8 cellular contexts compared by ENCODE assay signal in the genomic region with DNA sequence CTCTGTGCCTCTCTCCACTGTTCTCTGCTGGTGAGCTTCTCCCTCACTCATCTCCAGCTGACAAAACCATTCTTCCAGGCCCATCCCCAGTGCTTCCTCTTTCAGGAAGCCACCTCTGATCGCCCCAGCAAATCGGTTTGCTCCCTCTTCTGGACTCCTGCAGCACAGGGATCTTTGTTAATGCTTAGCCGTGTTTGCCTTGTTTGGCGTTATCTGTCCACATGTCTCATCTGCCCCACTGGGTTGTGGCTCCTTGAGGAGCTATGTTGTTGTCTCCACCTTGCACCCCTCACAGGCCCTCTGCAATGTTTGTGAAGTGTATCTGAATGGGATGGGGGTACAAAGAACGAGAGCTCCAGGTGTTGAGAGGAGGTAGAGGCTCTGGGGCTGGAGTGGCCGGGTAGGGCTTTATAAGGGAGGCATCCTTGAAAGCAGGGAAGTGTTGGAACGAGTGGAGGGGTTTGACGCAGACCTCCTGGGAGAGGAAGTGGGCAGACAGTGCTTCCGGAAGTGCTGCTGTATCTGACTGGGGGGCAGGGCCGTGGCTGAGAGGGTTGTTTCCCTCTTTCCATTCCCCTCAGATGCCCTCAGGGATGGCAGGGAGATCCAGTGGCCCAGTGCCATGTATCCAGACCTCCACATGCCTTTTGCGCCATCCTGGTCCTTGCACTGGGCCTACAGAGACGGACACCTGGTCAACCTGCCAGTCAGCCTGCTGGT. TPM values are rescaled to one million over a fixed set of nuclear protein-coding genes. Genes with fewer than 3 reads are reported as not detected.
A peak's percentile ranks its signal among the peaks of the same experiment; 100 is the strongest.
DNase-seq lines count a peak whose midpoint lies in the region; ATAC-seq, FAIRE-seq and TF ChIP-seq lines count a peak whose summit lies in the region.

No MANE protein-coding gene starts in this region.

- peak overlapping the region; percentile 25 for H3K4me3 ChIP-seq in CD8-positive, alpha-beta memory T cell (ENCODE audit: low read length)
- no peak overlapping the region for H3K4me3 ChIP-seq in GM12878
- no peak overlapping the region for H3K4me3 ChIP-seq in upper lobe of right lung
- no peak overlapping the region for H3K4me3 ChIP-seq in HAP-1

- H3K4me2 ChIP-seq in GM12878 (ENCODE audit: control insufficient read depth, insufficient read depth): peak overlapping the region; percentile 57

- in situ Hi-C loops in SK-MEL-5 (cut with HindIII; ENCODE audit: low pct_unique_long_range_greater_than_20kb, low sequenced_read_pairs): no loop called here
- in situ Hi-C loops in GM12878 (cut with MboI): no loop called here
- in situ Hi-C loops in HAP-1 (cut with MboI; ENCODE audit: low sequenced_read_pairs): no loop called here

- peaks cover 0 to 30% (median 7%) of the 10 kb centered on the region in 3 donors for H3K36me3 Mint-ChIP-seq in CD8-positive, alpha-beta memory T cell
- H3K36me3 Mint-ChIP-seq in naive thymus-derived CD8-positive, alpha-beta T cell: peaks cover 0 to 20% (median 10%) of the 10 kb centered on the region in 3 donors

- H3K9ac ChIP-seq in GM12878 (ENCODE audit: control insufficient read depth, insufficient read depth, low read length): peak overlapping the region; percentile 34; the same call in 1 of the 2 replicates

- H2AFZ ChIP-seq in GM12878 (ENCODE audit: control insufficient read depth, low read depth, low read length): peak overlapping the region; percentile 86

- CTCF ChIA-PET in CD8-positive, alpha-beta memory T cell (lab: Charles Lee): interaction anchor here (0.6 to 1.5 kb wide), 4 partner anchors 12 to 33 kb away, joined by 3 to 6 read pairs (median 3); partner anchors contain the start of gene TMEM94
- CTCF ChIA-PET in GM12878 (lab: Yijun Ruan, JAX): interaction anchor here (1.1 to 2.2 kb wide), 5 partner anchors 11 to 75 kb away, joined by 3 to 6 read pairs (median 4); no protein-coding TSS in a partner anchor

- peak; percentile 64 for FAIRE-seq in GM12878 (lab: Jason Lieb, UNC)

- RAD21 ChIA-PET in GM12878 (lab: Charles Lee; ENCODE audit: unreplicated experiment): interaction anchor here (0.6 to 1.2 kb wide), 3 partner anchors 33 to 60 kb away, joined by 3 to 5 read pairs (median 3); no protein-coding TSS in a partner anchor

- peak overlapping the region; percentile 91 to 100 (median 96) for H3K27ac Mint-ChIP-seq in CD8-positive, alpha-beta memory T cell
- peak overlapping the region; percentile 97 to 99 (median 98) for H3K27ac Mint-ChIP-seq in naive thymus-derived CD8-positive, alpha-beta T cell

- intact Hi-C loops in GM12878 (cut with micrococcal nuclease; ENCODE audit: unreplicated experiment): loop anchor here (2.0 kb wide), 1 partner anchor 61 kb away; no protein-coding TSS in a partner anchor
- intact Hi-C loops in upper lobe of right lung (cut with DNase I): no loop called here

- DNase-seq in CD8-positive, alpha-beta memory T cell: peak; percentile 33 to 68 (median 54)
- peak; percentile 31 for DNase-seq in SK-MEL-5 (ENCODE audit: low read depth, low spot score)
- no peak for DNase-seq in GM12878 (ENCODE audit: low read depth, low spot score)
- peak; percentile 27 to 75 (median 57) for DNase-seq in naive thymus-derived CD8-positive, alpha-beta T cell
- DNase-seq in upper lobe of right lung: peak; percentile 69
- no peak for DNase-seq in HAP-1 (ENCODE audit: low spot score in 2 of 2)

- peak overlapping the region; percentile 60 to 90 (median 80) for H3K4me3 Mint-ChIP-seq in CD8-positive, alpha-beta memory T cell
- H3K4me3 Mint-ChIP-seq in naive thymus-derived CD8-positive, alpha-beta T cell: peak overlapping the region; percentile 68 to 93 (median 81)

- TF ChIP-seq EP300 in GM12878 (IDR thresholded peaks at IDR 0.05; ENCODE audit: borderline replicate concordance in 1 of 2, control insufficient read depth in 1 of 2, low read depth in 2 of 2, low read length in 2 of 2): no peak

- SMC1A ChIA-PET in GM12878 (lab: Charles Lee; ENCODE audit: uncharacterized antibody, unreplicated experiment): interaction anchor here (0.7 to 1.7 kb wide), 3 partner anchors 32 to 60 kb away, joined by 3 to 8 read pairs (median 3); no protein-coding TSS in a partner anchor

- no peaks in the 10 kb centered on the region for H3K27me3 ChIP-seq in CD8-positive, alpha-beta memory T cell (ENCODE audit: insufficient read depth, low read length, poor library complexity, severe bottlenecking)
- H3K27me3 ChIP-seq in GM12878 (replicated peaks in 1 of 2; ENCODE audit: control insufficient read depth in 2 of 2, insufficient read depth in 2 of 2, low read length in 1 of 2) (no peaks in the 10 kb centered on the region), upper lobe of right lung (no peaks in the 10 kb centered on the region), HAP-1 (ENCODE audit: low read depth) (no peaks in the 10 kb centered on the region)

- no peaks in the 10 kb centered on the region for H3K79me2 ChIP-seq in GM12878 (ENCODE audit: control insufficient read depth, insufficient read depth, low read length)

- no peaks in the 10 kb centered on the region for H3K36me3 ChIP-seq in CD8-positive, alpha-beta memory T cell (ENCODE audit: insufficient read depth, low read length)
- peaks cover 0 to 3% of the 10 kb centered on the region in 2 experiments; a peak in 2 of 4 replicates for H3K36me3 ChIP-seq in GM12878 (ENCODE audit: control insufficient read depth in 2 of 2, insufficient read depth in 2 of 2, low read length in 1 of 2)
- H3K36me3 ChIP-seq in upper lobe of right lung: peaks cover 15% of the 10 kb centered on the region
- peaks cover 3% of the 10 kb centered on the region; the same call in 1 of the 2 replicates for H3K36me3 ChIP-seq in HAP-1 (replicated peaks)

- no peaks in the 10 kb centered on the region for H4K20me1 ChIP-seq in GM12878 (ENCODE audit: control insufficient read depth, insufficient read depth)

- WGBS in GM12878 (ENCODE audit: insufficient coverage, insufficient replicate concordance, low lambda C conversion rate, missing lambda C conversion rate): 33% methylated on average over 12 of the region's 12 CpGs

- TF ChIP-seq RAD21 in GM12878 (IDR thresholded peaks at IDR 0.05; ENCODE audit: insufficient read depth, low read depth, low read length): 0 out of 2 replicates have a peak, but pooled peaks have one; percentile 8

- no peaks in the 10 kb centered on the region for H3K9me3 ChIP-seq in CD8-positive, alpha-beta memory T cell (ENCODE audit: low read length)
- H3K9me3 ChIP-seq in GM12878 (replicated peaks; ENCODE audit: control insufficient read depth, insufficient read depth, low read length) (no peaks in the 10 kb centered on the region), upper lobe of right lung (no peaks in the 10 kb centered on the region), HAP-1 (no peaks in the 10 kb centered on the region)

- POLR2A ChIA-PET in CD8-positive, alpha-beta memory T cell (lab: Charles Lee): interaction anchor here (0.6 to 1.8 kb wide), 2 partner anchors 29 to 31 kb away, joined by 3 to 8 read pairs; partner anchors contain the start of genes TMEM94 and TSEN54
- POLR2A ChIA-PET in GM12878 (lab: Charles Lee): no interaction called here
- POLR2A ChIA-PET in naive thymus-derived CD8-positive, alpha-beta T cell (lab: Charles Lee): interaction anchor here (0.5 to 2.7 kb wide), 16 partner anchors 9 to 309 kb away, joined by 3 to 29 read pairs (median 4); partner anchors contain the start of genes CASKIN2, GRB2, RECQL5 and SLC25A19

- no peaks in the 10 kb centered on the region for H3K27me3 Mint-ChIP-seq in CD8-positive, alpha-beta memory T cell
- H3K27me3 Mint-ChIP-seq in naive thymus-derived CD8-positive, alpha-beta T cell: no peaks in the 10 kb centered on the region

- H3K9me3 Mint-ChIP-seq in CD8-positive, alpha-beta memory T cell: no peaks in the 10 kb centered on the region
- H3K9me3 Mint-ChIP-seq in naive thymus-derived CD8-positive, alpha-beta T cell: no peaks in the 10 kb centered on the region

- TF ChIP-seq CTCF in GM12878 (IDR thresholded peaks at IDR 0.05 in 2 of 3, conservative IDR thresholded peaks at IDR 0.05 in 1 of 3; ENCODE audit: control insufficient read depth in 2 of 3, extremely low read depth in 1 of 3, insufficient read depth in 1 of 3, low read depth in 3 of 3, low read length in 3 of 3) (peak in 2 of 3 experiments; percentile 9 to 22; a peak in 2 of 6 replicates), upper lobe of right lung (IDR thresholded peaks at IDR 0.05) (peak; percentile 15)

- H3K4me1 Mint-ChIP-seq in CD8-positive, alpha-beta memory T cell: peaks cover 26 to 40% (median 30%) of the 10 kb centered on the region in 3 donors
- H3K4me1 Mint-ChIP-seq in naive thymus-derived CD8-positive, alpha-beta T cell: peaks cover 20 to 42% (median 34%) of the 10 kb centered on the region in 4 donors

- ATAC-seq in GM12878 (peak; percentile 81), upper lobe of right lung (peak; percentile 53), HG03432 (IDR thresholded peaks at IDR 0.05; ENCODE audit: unreplicated experiment) (no peak), GM21723 (IDR thresholded peaks at IDR 0.05; ENCODE audit: unreplicated experiment) (no peak)
- ATAC-seq in naive thymus-derived CD8-positive, alpha-beta T cell: peak; percentile 95 to 96

- BruUV-seq in GM12878 (replicated peaks; lab: Mats Ljungman, UMichigan): no TSS peak

- peak; percentile 58; the same call in 1 of the 2 replicates for TF ChIP-seq POLR2A in GM12878 (IDR thresholded peaks at IDR 0.05; ENCODE audit: low read depth, low read length)

- H3K27ac ChIP-seq in CD8-positive, alpha-beta memory T cell (ENCODE audit: low read depth, low read length): peak overlapping the region; percentile 12
- H3K27ac ChIP-seq in GM12878 (ENCODE audit: control insufficient read depth, insufficient read depth) (peak overlapping the region; percentile 68), upper lobe of right lung (peak overlapping the region; percentile 70)

- H3K4me1 ChIP-seq in CD8-positive, alpha-beta memory T cell (ENCODE audit: insufficient read depth, low read length): peaks cover 24% of the 10 kb centered on the region
- H3K4me1 ChIP-seq in GM12878 (ENCODE audit: control insufficient read depth, insufficient read depth, low read length): peaks cover 13% of the 10 kb centered on the region
- H3K4me1 ChIP-seq in upper lobe of right lung: peaks cover 28% of the 10 kb centered on the region
- H3K4me1 ChIP-seq in HAP-1: no peaks in the 10 kb centered on the region

RNA-seq across cellular contexts. Expression of gene CASKIN2, which starts 27.8 kb away (rescaled TPM):
- 10 to 100 TPM in 1 of 2 experiments, 1 to 10 TPM in 1; 6.9 to 11.1 TPM for total RNA-seq in CD8-positive, alpha-beta memory T cell
- polyA plus RNA-seq in CD8-positive, alpha-beta memory T cell: 0.15 TPM
- total RNA-seq in SK-MEL-5 (2014; rRNA removed; shearing (Covaris generic)): 3.5 and 5.8 TPM in 2 replicates
- 16.0 and 17.5 TPM in 2 replicates for polyA plus RNA-seq in SK-MEL-5 (2015; cell fraction: cytosol; rRNA removed)
- 12.9 and 23.0 TPM in 2 replicates for polyA plus RNA-seq in SK-MEL-5 (2015; cell fraction: nucleus; rRNA removed)
- total RNA-seq in GM12878 (2013; cell fraction: nucleolus; rRNA removed): 0.65 and 2.0 TPM in 2 replicates
- total RNA-seq in GM12878 (2014; rRNA removed): 0.44 and 1.4 TPM in 2 replicates
- total RNA-seq in GM12878 (2014; rRNA removed; fragmentation: Illumina TruSeq; extraction: Trizol): 0.18 and 0.23 TPM in 2 replicates
- total RNA-seq in GM12878 (2021): 0.80 and 1.8 TPM in 2 replicates
- 0.39 TPM for polyA plus RNA-seq in GM12878 (2011; ENCODE audit: low read depth)
- polyA plus RNA-seq in GM12878 (2011; rRNA removed): 0.10 TPM in 1 of 2 replicates, not detected in the other
- 0.03 and 0.12 TPM in 2 replicates for polyA plus RNA-seq in GM12878 (2011; cell fraction: cytosol; rRNA removed)
- 0.59 and 0.84 TPM in 2 replicates for polyA plus RNA-seq in GM12878 (2011; cell fraction: nucleus; rRNA removed)
- polyA plus RNA-seq in GM12878 (2012): 0.31 and 0.46 TPM in 2 replicates
- polyA plus RNA-seq in GM12878 (2014; fragmentation: Illumina TruSeq; extraction: Trizol): 0.14 and 0.16 TPM in 2 replicates
- under 1 TPM in 1 of 2 experiments, not detected in 1; 0.02 TPM for polyA plus RNA-seq in GM12878 (2014; fragmentation: Nextera tagmentation; extraction: Ambion mirVana)
- polyA plus RNA-seq in GM12878 (2014; rRNA removed): 0.93 and 2.7 TPM in 2 replicates
- under 1 TPM; 0.44 to 0.56 TPM for polyA plus RNA-seq in GM12878 (2016; fragmentation: Nextera tagmentation; extraction: Ambion mirVana)
- not detected in 2 replicates for polyA minus RNA-seq in GM12878 (2011; rRNA and poly(A)+ RNA removed)
- not detected in 2 replicates for polyA minus RNA-seq in GM12878 (2011; cell fraction: cytosol; rRNA and poly(A)+ RNA removed)
- polyA minus RNA-seq in GM12878 (2011; cell fraction: nucleus; rRNA and poly(A)+ RNA removed): 0.12 and 0.57 TPM in 2 replicates
- under 1 TPM; 0.65 to 0.80 TPM for total RNA-seq in naive thymus-derived CD8-positive, alpha-beta T cell
- under 1 TPM; 0.05 to 0.62 (median 0.61) TPM for polyA plus RNA-seq in naive thymus-derived CD8-positive, alpha-beta T cell
- total RNA-seq in upper lobe of right lung: 101 TPM

RNA-seq across cellular contexts. Expression of gene TSEN54, which starts 28.8 kb away (rescaled TPM):
- total RNA-seq in CD8-positive, alpha-beta memory T cell: 10 to 100 TPM; 49.7 to 56.9 TPM
- 152 TPM for polyA plus RNA-seq in CD8-positive, alpha-beta memory T cell
- 25.8 and 26.2 TPM in 2 replicates for total RNA-seq in SK-MEL-5 (2014; rRNA removed; shearing (Covaris generic))
- 26.3 and 38.1 TPM in 2 replicates for polyA plus RNA-seq in SK-MEL-5 (2015; cell fraction: cytosol; rRNA removed)
- polyA plus RNA-seq in SK-MEL-5 (2015; cell fraction: nucleus; rRNA removed): 72.2 and 78.5 TPM in 2 replicates
- total RNA-seq in GM12878 (2013; cell fraction: nucleolus; rRNA removed): 16.4 and 19.8 TPM in 2 replicates
- total RNA-seq in GM12878 (2014; rRNA removed): 42.1 and 43.2 TPM in 2 replicates
- total RNA-seq in GM12878 (2014; rRNA removed; fragmentation: Illumina TruSeq; extraction: Trizol): 21.4 and 26.1 TPM in 2 replicates
- 37.3 and 41.2 TPM in 2 replicates for total RNA-seq in GM12878 (2021)
- 12.7 TPM for polyA plus RNA-seq in GM12878 (2011; ENCODE audit: low read depth)
- 25.4 and 45.7 TPM in 2 replicates for polyA plus RNA-seq in GM12878 (2011; rRNA removed)
- polyA plus RNA-seq in GM12878 (2011; cell fraction: cytosol; rRNA removed): 41.7 and 53.0 TPM in 2 replicates
- 54.8 and 62.1 TPM in 2 replicates for polyA plus RNA-seq in GM12878 (2011; cell fraction: nucleus; rRNA removed)
- 20.1 and 23.9 TPM in 2 replicates for polyA plus RNA-seq in GM12878 (2012)
- 22.9 and 29.5 TPM in 2 replicates for polyA plus RNA-seq in GM12878 (2014; fragmentation: Illumina TruSeq; extraction: Trizol)
- polyA plus RNA-seq in GM12878 (2014; fragmentation: Nextera tagmentation; extraction: Ambion mirVana): 10 to 100 TPM in 1 of 2 experiments, 1 to 10 TPM in 1; 7.1 to 23.1 TPM
- polyA plus RNA-seq in GM12878 (2014; rRNA removed): 42.4 and 52.2 TPM in 2 replicates
- 10 to 100 TPM; 41.1 to 48.0 TPM for polyA plus RNA-seq in GM12878 (2016; fragmentation: Nextera tagmentation; extraction: Ambion mirVana)
- 25.9 and 32.6 TPM in 2 replicates for polyA minus RNA-seq in GM12878 (2011; rRNA and poly(A)+ RNA removed)
- 6.8 and 18.3 TPM in 2 replicates for polyA minus RNA-seq in GM12878 (2011; cell fraction: cytosol; rRNA and poly(A)+ RNA removed)
- 7.5 and 13.1 TPM in 2 replicates for polyA minus RNA-seq in GM12878 (2011; cell fraction: nucleus; rRNA and poly(A)+ RNA removed)
- total RNA-seq in naive thymus-derived CD8-positive, alpha-beta T cell: 10 to 100 TPM; 53.1 to 54.4 TPM
- polyA plus RNA-seq in naive thymus-derived CD8-positive, alpha-beta T cell: 100 to 1,000 TPM in 2 of 3 donors, 10 to 100 TPM in 1; 98.2 to 121 (median 103) TPM
- 21.6 TPM for total RNA-seq in upper lobe of right lung

RNA-seq across cellular contexts. Expression of gene TMEM94, which starts 31.1 kb away (rescaled TPM):
- 10 to 100 TPM; 63.3 to 66.0 TPM for total RNA-seq in CD8-positive, alpha-beta memory T cell
- polyA plus RNA-seq in CD8-positive, alpha-beta memory T cell: 18.8 TPM
- total RNA-seq in SK-MEL-5 (2014; rRNA removed; shearing (Covaris generic)): 37.3 and 51.7 TPM in 2 replicates
- polyA plus RNA-seq in SK-MEL-5 (2015; cell fraction: cytosol; rRNA removed): 136 and 202 TPM in 2 replicates
- polyA plus RNA-seq in SK-MEL-5 (2015; cell fraction: nucleus; rRNA removed): 437 and 529 TPM in 2 replicates
- 124 and 144 TPM in 2 replicates for total RNA-seq in GM12878 (2013; cell fraction: nucleolus; rRNA removed)
- total RNA-seq in GM12878 (2014; rRNA removed) (23.9 and 31.4 TPM in 2 replicates), GM12878 (2014; rRNA removed; fragmentation: Illumina TruSeq; extraction: Trizol) (15.4 and 15.8 TPM in 2 replicates), GM12878 (2021) (59.0 and 70.7 TPM in 2 replicates), upper lobe of right lung (79.1 TPM)
- 23.7 TPM for polyA plus RNA-seq in GM12878 (2011; ENCODE audit: low read depth)
- polyA plus RNA-seq in GM12878 (2011; rRNA removed) (9.8 and 21.9 TPM in 2 replicates), GM12878 (2014; fragmentation: Illumina TruSeq; extraction: Trizol) (11.9 and 46.5 TPM in 2 replicates), GM12878 (2014; fragmentation: Nextera tagmentation; extraction: Ambion mirVana) (1 to 10 TPM in 1 of 2 experiments, under 1 TPM in 1; 0.31 to 2.3 TPM), GM12878 (2014; rRNA removed) (41.7 and 50.5 TPM in 2 replicates), GM12878 (2016; fragmentation: Nextera tagmentation; extraction: Ambion mirVana) (10 to 100 TPM; 21.2 to 26.9 TPM)
- 23.8 and 24.1 TPM in 2 replicates for polyA plus RNA-seq in GM12878 (2011; cell fraction: cytosol; rRNA removed)
- polyA plus RNA-seq in GM12878 (2011; cell fraction: nucleus; rRNA removed): 363 and 387 TPM in 2 replicates
- polyA plus RNA-seq in GM12878 (2012): 63.2 and 64.4 TPM in 2 replicates
- 21.6 and 44.4 TPM in 2 replicates for polyA minus RNA-seq in GM12878 (2011; rRNA and poly(A)+ RNA removed)
- 19.4 and 25.9 TPM in 2 replicates for polyA minus RNA-seq in GM12878 (2011; cell fraction: cytosol; rRNA and poly(A)+ RNA removed)
- polyA minus RNA-seq in GM12878 (2011; cell fraction: nucleus; rRNA and poly(A)+ RNA removed): 49.2 and 74.5 TPM in 2 replicates
- 100 to 1,000 TPM; 102 to 108 TPM for total RNA-seq in naive thymus-derived CD8-positive, alpha-beta T cell
- 10 to 100 TPM in 2 of 3 donors, 1 to 10 TPM in 1; 8.4 to 23.5 (median 11.5) TPM for polyA plus RNA-seq in naive thymus-derived CD8-positive, alpha-beta T cell

RNA-seq across cellular contexts. Expression of gene LLGL2, which starts 38.0 kb away (rescaled TPM):
- total RNA-seq in CD8-positive, alpha-beta memory T cell: 10 to 100 TPM; 17.1 to 17.8 TPM
- 39.5 TPM for polyA plus RNA-seq in CD8-positive, alpha-beta memory T cell
- total RNA-seq in SK-MEL-5 (2014; rRNA removed; shearing (Covaris generic)): 6.6 and 9.8 TPM in 2 replicates
- 9.6 and 11.1 TPM in 2 replicates for polyA plus RNA-seq in SK-MEL-5 (2015; cell fraction: cytosol; rRNA removed)
- 17.1 and 19.4 TPM in 2 replicates for polyA plus RNA-seq in SK-MEL-5 (2015; cell fraction: nucleus; rRNA removed)
- total RNA-seq in GM12878 (2013; cell fraction: nucleolus; rRNA removed): 13.4 and 45.4 TPM in 2 replicates
- total RNA-seq in GM12878 (2014; rRNA removed): 5.0 and 6.5 TPM in 2 replicates
- total RNA-seq in GM12878 (2014; rRNA removed; fragmentation: Illumina TruSeq; extraction: Trizol): 1.8 and 2.0 TPM in 2 replicates
- 6.3 and 7.6 TPM in 2 replicates for total RNA-seq in GM12878 (2021)
- 1.7 TPM for polyA plus RNA-seq in GM12878 (2011; ENCODE audit: low read depth)
- 1.7 and 3.3 TPM in 2 replicates for polyA plus RNA-seq in GM12878 (2011; rRNA removed)
- polyA plus RNA-seq in GM12878 (2011; cell fraction: cytosol; rRNA removed): 4.1 and 6.8 TPM in 2 replicates
- 18.8 and 24.8 TPM in 2 replicates for polyA plus RNA-seq in GM12878 (2011; cell fraction: nucleus; rRNA removed)
- 4.9 and 7.6 TPM in 2 replicates for polyA plus RNA-seq in GM12878 (2012)
- 9.9 TPM in 1 of 2 replicates, not detected in the other for polyA plus RNA-seq in GM12878 (2014; fragmentation: Illumina TruSeq; extraction: Trizol)
- polyA plus RNA-seq in GM12878 (2014; fragmentation: Nextera tagmentation; extraction: Ambion mirVana): under 1 TPM; 0.21 to 0.75 TPM
- 5.8 and 7.4 TPM in 2 replicates for polyA plus RNA-seq in GM12878 (2014; rRNA removed)
- 1 to 10 TPM; 4.1 to 5.0 TPM for polyA plus RNA-seq in GM12878 (2016; fragmentation: Nextera tagmentation; extraction: Ambion mirVana)
- polyA minus RNA-seq in GM12878 (2011; rRNA and poly(A)+ RNA removed): 2.0 and 7.0 TPM in 2 replicates
- 7.4 and 7.5 TPM in 2 replicates for polyA minus RNA-seq in GM12878 (2011; cell fraction: cytosol; rRNA and poly(A)+ RNA removed)
- 4.4 and 5.7 TPM in 2 replicates for polyA minus RNA-seq in GM12878 (2011; cell fraction: nucleus; rRNA and poly(A)+ RNA removed)
- 10 to 100 TPM; 30.3 to 30.6 TPM for total RNA-seq in naive thymus-derived CD8-positive, alpha-beta T cell
- polyA plus RNA-seq in naive thymus-derived CD8-positive, alpha-beta T cell: 10 to 100 TPM; 13.4 to 21.8 (median 15.0) TPM
- total RNA-seq in upper lobe of right lung: 133 TPM

Comparison
In these comparisons a context has a peak if more than half of its experiments do, and no peak if none do; other contexts are left out.
1. DNase-seq: peak in CD8-positive, alpha-beta memory T cell (5 of 5), SK-MEL-5 (single experiment), naive thymus-derived CD8-positive, alpha-beta T cell (10 of 10) and upper lobe of right lung (single experiment); none in GM12878 (single experiment) and HAP-1 (0 of 2).
2. H3K27ac ChIP-seq: peak in every context shown above with its lines; median percentile 70 in upper lobe of right lung; 68 in GM12878; 12 in CD8-positive, alpha-beta memory T cell.
3. ATAC-seq: peak in GM12878 (single experiment), naive thymus-derived CD8-positive, alpha-beta T cell (2 of 2) and upper lobe of right lung (single experiment); none in HG03432 (single experiment) and GM21723 (single experiment).